In the genomic region with DNA sequence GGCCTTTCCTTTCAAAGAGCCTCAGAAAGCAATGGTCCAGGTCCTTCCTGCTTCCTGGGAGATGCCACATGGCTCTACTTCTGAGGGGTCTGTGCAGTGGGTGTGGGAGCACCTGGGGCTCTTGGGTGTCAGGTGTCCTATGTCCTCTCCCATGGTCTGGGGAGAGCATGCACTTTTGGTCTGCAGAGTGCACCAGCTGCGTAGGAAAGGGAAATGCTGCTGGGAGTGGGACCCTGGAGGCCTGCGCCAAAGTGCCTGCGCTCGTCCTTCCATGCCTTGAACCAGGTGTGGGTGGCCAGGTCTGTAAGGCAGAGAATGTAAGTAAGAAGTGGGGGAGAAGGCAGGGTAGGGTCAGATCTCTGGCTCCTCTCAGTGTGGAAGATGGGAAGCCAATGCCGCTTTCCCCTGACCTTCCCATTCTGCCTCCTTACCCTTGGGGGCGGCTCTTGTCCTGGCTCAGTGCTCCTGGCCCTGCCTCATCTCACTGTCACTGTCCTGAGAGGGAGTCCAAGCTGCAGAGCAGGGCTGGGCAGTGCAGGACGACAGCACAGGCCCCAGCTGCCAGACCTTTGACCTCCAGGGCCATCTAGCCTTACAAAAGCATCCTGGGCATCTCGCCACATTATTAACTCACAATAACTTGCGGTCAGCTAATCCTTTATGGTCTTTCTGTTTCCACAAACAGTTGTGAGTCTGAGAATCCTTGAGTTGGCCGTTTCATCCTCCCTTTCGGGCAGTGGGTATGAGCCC, we compare ENCODE assay signal across 15 cellular contexts. TPM values are rescaled to one million over a fixed set of nuclear protein-coding genes. Genes with fewer than 3 reads are reported as not detected.
A peak's percentile ranks its signal among the peaks of the same experiment; 100 is the strongest.
DNase-seq lines count a peak whose midpoint lies in the region; ATAC-seq and TF ChIP-seq lines count a peak whose summit lies in the region.
"Had no signal": no experiment of that assay in that cellular context is flagged by ENCODE, and none has a peak within 500 bp of the region (broad histone marks: within the 10 kb centered on the region; RNA-seq: fewer than 3 reads in every experiment).

No MANE protein-coding gene starts in this region.

- in situ Hi-C loops in astrocyte of the spinal cord (cut with HindIII; ENCODE audit: low sequenced_read_pairs) = no loop called here

- no peaks in the 10 kb centered on the region for H3K36me3 ChIP-seq in right lobe of liver
- H3K36me3 ChIP-seq: left ventricle myocardium inferior had no signal

- TF ChIP-seq CTCF in astrocyte of the spinal cord (IDR thresholded peaks at IDR 0.05; ENCODE audit: low read depth, low read length) (no peak), right lobe of liver (IDR thresholded peaks at IDR 0.05) (no peak)

- no peak overlapping the region for H3K4me3 ChIP-seq in astrocyte of the spinal cord (ENCODE audit: low read depth, low read length)
- H3K4me3 ChIP-seq in right lobe of liver = no peak overlapping the region
- H3K4me3 ChIP-seq: GM23248, left ventricle myocardium inferior had no signal

- peak; percentile 27 for DNase-seq in activated effector memory CD4-positive, alpha-beta T cell treated with anti-CD3 and anti-CD28 coated beads, Interleukin-2, amount 50 U/mL, for 16 hours
- DNase-seq in activated effector memory CD4-positive, alpha-beta T cell treated with Interleukin-2 at 50 U/mL for 16 hours = no peak
- DNase-seq in astrocyte of the spinal cord (ENCODE audit: low read depth, low spot score) (peak; percentile 22), right lobe of liver (peak; percentile 67 to 84 (median 83)), stromal cell of bone marrow (ENCODE audit: low read depth) (peak; percentile 6), NOMO-1 treated with DMSO at 0.1 percent for 48 hours (lab: John Stamatoyannopoulos, UW; ENCODE audit: unreplicated experiment) (no peak), cortex of kidney (lab: John Stamatoyannopoulos, UW) (no peak)
- DNase-seq: activated naive CD4-positive, alpha-beta T cell treated with anti-CD3 and anti-CD28 coated beads, Interleukin-2, amount 50 U/mL, for 16 hours; GM23248; hippocampal formation; KG1; left ventricle myocardium inferior; NCI-H1930; Right ventricle myocardium superior had no signal

- no peak for TF ChIP-seq POLR2A in right lobe of liver (IDR thresholded peaks at IDR 0.05)

- peaks cover 0 to 8% (median 0%) of the 10 kb centered on the region in 4 donors for H3K4me1 ChIP-seq in right lobe of liver
- H3K4me1 ChIP-seq: left ventricle myocardium inferior had no signal

- intact Hi-C loops in right lobe of liver (cut with DNase I) = no loop called here

- ATAC-seq in right lobe of liver (peak; percentile 90 to 99 (median 97)), GM18907 (IDR thresholded peaks at IDR 0.05; ENCODE audit: unreplicated experiment) (no peak)

- H3K27ac ChIP-seq in right lobe of liver = no peak overlapping the region
- H3K27ac ChIP-seq: GM23248, left ventricle myocardium inferior had no signal

- no peaks in the 10 kb centered on the region for H3K9me3 ChIP-seq in right lobe of liver
- H3K9me3 ChIP-seq: left ventricle myocardium inferior had no signal

- WGBS in right lobe of liver (ENCODE audit: insufficient coverage, low coverage, low lambda C conversion rate, missing lambda C conversion rate) = 48% methylated on average over 2 of the region's 11 CpGs

- H3K27me3 ChIP-seq in right lobe of liver = no peaks in the 10 kb centered on the region

RNA-seq across cellular contexts. Expression of gene PROM2, which starts 6.6 kb away (rescaled TPM):
- total RNA-seq in right lobe of liver = under 1 TPM; 0.06 to 0.64 (median 0.43) TPM

RNA-seq across cellular contexts. Expression of gene KCNIP3, which starts 29.5 kb away (rescaled TPM):
- 1 to 10 TPM in 4 of 6 experiments, under 1 TPM in 2; 0.46 to 3.3 (median 1.2) TPM for total RNA-seq in right lobe of liver

Comparison
In these comparisons a context has a peak if more than half of its experiments do, and no peak if none do; other contexts are left out.
1. DNase-seq: peak in activated effector memory CD4-positive, alpha-beta T cell treated with anti-CD3 and anti-CD28 coated beads, Interleukin-2, amount 50 U/mL, for 16 hours (single experiment), astrocyte of the spinal cord (single experiment), right lobe of liver (3 of 3) and stromal cell of bone marrow (single experiment); none in activated effector memory CD4-positive, alpha-beta T cell treated with Interleukin-2 at 50 U/mL for 16 hours (single experiment), NOMO-1 treated with DMSO at 0.1 percent for 48 hours (single experiment) and cortex of kidney (single experiment).